Comparison of ENCODE assay signal across 1 cellular context in the genomic region with DNA sequence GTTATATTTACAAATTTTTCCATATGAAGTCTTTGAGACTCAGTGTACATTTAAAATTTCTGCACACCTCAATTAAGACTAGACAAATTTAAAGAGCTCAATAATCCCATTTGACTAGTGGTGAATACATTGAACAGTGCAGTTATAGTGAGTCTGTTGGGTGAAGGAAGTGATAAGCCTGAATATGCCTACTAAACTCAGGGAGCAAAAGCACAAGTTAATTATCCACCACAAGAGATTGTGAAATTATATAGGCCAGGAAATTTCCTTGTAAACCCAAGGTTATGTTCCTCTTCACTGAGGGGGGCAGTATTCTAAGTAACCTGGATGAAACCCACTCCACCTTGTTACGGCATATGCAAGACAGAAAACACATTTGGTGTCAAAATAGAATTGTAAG.
TF ChIP-seq lines count a peak whose summit lies in the region.

No MANE protein-coding gene starts in this region.

TF ChIP-seq in HepG2, 621 proteins besides CTCF, POLR2A, EP300 and RAD21:
- TF ChIP-seq, protein P1, sequence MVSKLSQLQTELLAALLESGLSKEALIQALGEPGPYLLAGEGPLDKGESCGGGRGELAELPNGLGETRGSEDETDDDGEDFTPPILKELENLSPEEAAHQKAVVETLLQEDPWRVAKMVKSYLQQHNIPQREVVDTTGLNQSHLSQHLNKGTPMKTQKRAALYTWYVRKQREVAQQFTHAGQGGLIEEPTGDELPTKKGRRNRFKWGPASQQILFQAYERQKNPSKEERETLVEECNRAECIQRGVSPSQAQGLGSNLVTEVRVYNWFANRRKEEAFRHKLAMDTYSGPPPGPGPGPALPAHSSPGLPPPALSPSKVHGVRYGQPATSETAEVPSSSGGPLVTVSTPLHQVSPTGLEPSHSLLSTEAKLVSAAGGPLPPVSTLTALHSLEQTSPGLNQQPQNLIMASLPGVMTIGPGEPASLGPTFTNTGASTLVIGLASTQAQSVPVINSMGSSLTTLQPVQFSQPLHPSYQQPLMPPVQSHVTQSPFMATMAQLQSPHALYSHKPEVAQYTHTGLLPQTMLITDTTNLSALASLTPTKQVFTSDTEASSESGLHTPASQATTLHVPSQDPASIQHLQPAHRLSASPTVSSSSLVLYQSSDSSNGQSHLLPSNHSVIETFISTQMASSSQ (IDR thresholded peaks at IDR 0.05; ENCODE audit: low read depth), result 0 out of 2 replicates have a peak, but pooled peaks have one; percentile 29
- TF ChIP-seq, protein P1 (CRISPR knock-in tag; IDR thresholded peaks at IDR 0.05; ENCODE audit: borderline replicate concordance), result no peak
- TF ChIP-seq CEBPB (IDR thresholded peaks at IDR 0.05; ENCODE audit: borderline replicate concordance, low read depth, low read length) (peak; percentile 41; the same call in 1 of the 2 replicates), KDM5B (CRISPR knock-in tag; IDR thresholded peaks at IDR 0.05; ENCODE audit: borderline replicate concordance) (no peak), ATF1 (CRISPR knock-in tag; IDR thresholded peaks at IDR 0.05) (no peak), MED8 (CRISPR knock-in tag; IDR thresholded peaks at IDR 0.05; ENCODE audit: insufficient replicate concordance) (no peak), ZNF333 (CRISPR knock-in tag; IDR thresholded peaks at IDR 0.05; ENCODE audit: borderline replicate concordance) (no peak), SOX13 (IDR thresholded peaks at IDR 0.05) (no peak), SOX13 (CRISPR knock-in tag; conservative IDR thresholded peaks at IDR 0.05 in 1 of 2, IDR thresholded peaks at IDR 0.05 in 1 of 2) (no peak), NCOR1 (IDR thresholded peaks at IDR 0.05; ENCODE audit: borderline replicate concordance, low read length) (no peak), IRF2 (CRISPR knock-in tag; IDR thresholded peaks at IDR 0.05) (no peak)
- TF ChIP-seq, protein P2, sequence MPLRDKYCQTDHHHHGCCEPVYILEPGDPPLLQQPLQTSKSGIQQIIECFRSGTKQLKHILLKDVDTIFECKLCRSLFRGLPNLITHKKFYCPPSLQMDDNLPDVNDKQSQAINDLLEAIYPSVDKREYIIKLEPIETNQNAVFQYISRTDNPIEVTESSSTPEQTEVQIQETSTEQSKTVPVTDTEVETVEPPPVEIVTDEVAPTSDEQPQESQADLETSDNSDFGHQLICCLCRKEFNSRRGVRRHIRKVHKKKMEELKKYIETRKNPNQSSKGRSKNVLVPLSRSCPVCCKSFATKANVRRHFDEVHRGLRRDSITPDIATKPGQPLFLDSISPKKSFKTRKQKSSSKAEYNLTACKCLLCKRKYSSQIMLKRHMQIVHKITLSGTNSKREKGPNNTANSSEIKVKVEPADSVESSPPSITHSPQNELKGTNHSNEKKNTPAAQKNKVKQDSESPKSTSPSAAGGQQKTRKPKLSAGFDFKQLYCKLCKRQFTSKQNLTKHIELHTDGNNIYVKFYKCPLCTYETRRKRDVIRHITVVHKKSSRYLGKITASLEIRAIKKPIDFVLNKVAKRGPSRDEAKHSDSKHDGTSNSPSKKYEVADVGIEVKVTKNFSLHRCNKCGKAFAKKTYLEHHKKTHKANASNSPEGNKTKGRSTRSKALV (CRISPR knock-in tag; IDR thresholded peaks at IDR 0.05), result no peak
TF ChIP-seq in HepG2: peak in this region for 2.
